11 cellular contexts compared by ENCODE assay signal in the genomic region with DNA sequence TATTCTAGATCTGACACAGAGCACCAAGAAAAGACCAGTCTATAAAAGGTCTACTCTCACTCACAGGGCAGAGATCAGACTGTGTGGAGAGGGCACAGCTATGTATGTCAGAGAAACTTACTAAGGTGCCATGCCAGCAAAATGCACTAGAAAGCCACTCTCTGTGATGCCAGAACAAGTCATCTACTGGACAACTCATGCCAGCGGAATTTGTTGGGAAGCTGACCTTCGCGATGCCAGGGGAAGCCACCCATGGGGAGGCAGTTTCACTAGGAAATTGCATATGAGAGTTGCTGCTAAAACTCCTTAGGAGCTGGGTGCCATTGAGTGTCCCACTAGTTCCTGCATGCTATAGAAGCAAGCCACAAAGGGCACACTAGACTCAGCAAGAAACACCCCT. TPM values are rescaled to one million over a fixed set of nuclear protein-coding genes. Genes with fewer than 3 reads are reported as not detected.
DNase-seq lines count a peak whose midpoint lies in the region; ATAC-seq, FAIRE-seq and TF ChIP-seq lines count a peak whose summit lies in the region.
"Had no signal": no experiment of that assay in that cellular context is flagged by ENCODE, and none has a peak within 500 bp of the region (broad histone marks: within the 10 kb centered on the region; RNA-seq: fewer than 3 reads in every experiment).

No MANE protein-coding gene starts in this region.

- H3K4me3 ChIP-seq in right lobe of liver = no peak overlapping the region
- H3K4me3 ChIP-seq in HepG2 (replicated peaks in 1 of 3; ENCODE audit: insufficient read depth in 1 of 3, low read depth in 2 of 3, low read length in 3 of 3) = no peak overlapping the region
- H3K4me3 ChIP-seq in ascending aorta = no peak overlapping the region
- no peak overlapping the region for H3K4me3 ChIP-seq in right atrium auricular region

- in situ Hi-C loops in HepG2 (cut with HindIII; ENCODE audit: extremely low pct_ligation_motif_present, low pct_unique_long_range_greater_than_20kb) (loop anchor here (10.0 kb wide), 1 partner anchor 203 kb away; no protein-coding TSS in a partner anchor), GM13977 (cut with MboI; ENCODE audit: low pct_unique_long_range_greater_than_20kb, low sequenced_read_pairs, unreplicated experiment) (no loop called here)

- H2AFZ ChIP-seq in HepG2 (ENCODE audit: low read length) = no peak overlapping the region

- H3K36me3 Mint-ChIP-seq in activated CD8-positive, alpha-beta T cell treated with anti-CD3 and anti-CD28 coated beads, Interleukin-2, amount 10 ng/mL, durations not matched to agents 7 days and 5 days (ENCODE audit: low read depth) = peaks cover 16% of the 10 kb centered on the region

- peaks cover 12% of the 10 kb centered on the region for H3K4me1 Mint-ChIP-seq in activated CD8-positive, alpha-beta T cell treated with anti-CD3 and anti-CD28 coated beads, Interleukin-2, amount 10 ng/mL, durations not matched to agents 7 days and 5 days (ENCODE audit: low read depth)

- CTCF ChIA-PET in HepG2 (lab: Yijun Ruan, JAX; ENCODE audit: low intra/inter-chr PET ratio, low total read pairs) = interaction anchor here (0.8 to 1.2 kb wide), 2 partner anchors 203 to 267 kb away, joined by 3 to 4 read pairs; no protein-coding TSS in a partner anchor
- CTCF ChIA-PET in activated CD8-positive, alpha-beta T cell treated with anti-CD3 and anti-CD28 coated beads, Interleukin-2, amount 10 ng/mL, durations not matched to agents 7 days and 5 days (lab: Charles Lee) = interaction anchor here (0.6 to 1.2 kb wide), 3 partner anchors 88 to 309 kb away, joined by 3 read pairs; no protein-coding TSS in a partner anchor

- 80% methylated on average over 1 of the region's 3 CpGs for WGBS in right lobe of liver (ENCODE audit: insufficient coverage, low coverage, low lambda C conversion rate, missing lambda C conversion rate)
- WGBS in HepG2 (ENCODE audit: low lambda C conversion rate) = 100% methylated on average over 3 of the region's 3 CpGs

- no peaks in the 10 kb centered on the region for H3K79me2 ChIP-seq in HepG2 (ENCODE audit: insufficient read depth, low read length)

- intact Hi-C loops in right lobe of liver (cut with DNase I) = no loop called here
- intact Hi-C loops in HepG2 (cut with micrococcal nuclease; ENCODE audit: unreplicated experiment) = loop anchor here (5.0 kb wide), 1 partner anchor 205 kb away; no protein-coding TSS in a partner anchor
- intact Hi-C loops in ascending aorta (cut with DNase I) = no loop called here

- TF ChIP-seq EP300 in HepG2 (IDR thresholded peaks at IDR 0.05; ENCODE audit: low read depth in 2 of 2, low read length in 2 of 2) (no peak), HepG2 (CRISPR knock-in tag; IDR thresholded peaks at IDR 0.05; ENCODE audit: borderline replicate concordance) (no peak)

- ATAC-seq in right lobe of liver (peak; percentile 26 to 72 (median 30)), HepG2 (no peak)
- no peak for ATAC-seq in activated CD8-positive, alpha-beta T cell treated with anti-CD3 and anti-CD28 coated beads, Interleukin-2, amount 10 ng/mL, durations not matched to agents 7 days and 5 days
- ATAC-seq: activated naive CD8-positive, alpha-beta T cell treated with anti-CD3 and anti-CD28 coated beads, Interleukin-2, amount 50 U/mL, for 24 hours had no signal

- H3K4me3 Mint-ChIP-seq in activated CD8-positive, alpha-beta T cell treated with anti-CD3 and anti-CD28 coated beads, Interleukin-2, amount 10 ng/mL, durations not matched to agents 7 days and 5 days = no peak overlapping the region
- H3K4me3 Mint-ChIP-seq: activated CD4-positive, alpha-beta memory T cell treated with anti-CD3 and anti-CD28 coated beads, Interleukin-2, amount 10 ng/mL, durations not matched to agents 7 days and 5 days; activated naive CD8-positive, alpha-beta T cell treated with anti-CD3 and anti-CD28 coated beads, Interleukin-2, amount 50 U/mL, for 24 hours had no signal

- no peak for TF ChIP-seq RAD21 in HepG2 (CRISPR knock-in tag; IDR thresholded peaks at IDR 0.05)

- H3K4me2 ChIP-seq in HepG2 (ENCODE audit: low read depth, low read length) = no peak overlapping the region

- H3K9me3 Mint-ChIP-seq in activated CD8-positive, alpha-beta T cell treated with anti-CD3 and anti-CD28 coated beads, Interleukin-2, amount 10 ng/mL, durations not matched to agents 7 days and 5 days (ENCODE audit: insufficient read depth) = no peaks in the 10 kb centered on the region

- TF ChIP-seq CTCF in right lobe of liver (IDR thresholded peaks at IDR 0.05) = no peak
- TF ChIP-seq CTCF in HepG2 (CRISPR knock-in tag; IDR thresholded peaks at IDR 0.05) = no peak
- no peak for TF ChIP-seq CTCF in ascending aorta (IDR thresholded peaks at IDR 0.05)
- TF ChIP-seq CTCF in right atrium auricular region (IDR thresholded peaks at IDR 0.05) = no peak
- no peak for TF ChIP-seq CTCF in GM13977 (IDR thresholded peaks at IDR 0.05; ENCODE audit: extremely low read depth, insufficient read depth, missing control alignments)

- DNase-seq in right lobe of liver (no peak), HepG2 (ENCODE audit: low spot score) (no peak), ascending aorta (ENCODE audit: low spot score in 2 of 2) (peak in 1 of 2 donors; percentile 74), right atrium auricular region (ENCODE audit: low spot score) (no peak), NCI-H510A treated with DMSO at 0.1 percent for 48 hours (lab: John Stamatoyannopoulos, UW) (no peak), GM13977 (ENCODE audit: low spot score) (no peak), NCI-H82 (lab: John Stamatoyannopoulos, UW) (no peak)
- DNase-seq in activated CD8-positive, alpha-beta T cell treated with anti-CD3 and anti-CD28 coated beads, Interleukin-2, amount 10 ng/mL, durations not matched to agents 7 days and 5 days = no peak
- DNase-seq: activated CD4-positive, alpha-beta memory T cell treated with anti-CD3 and anti-CD28 coated beads, Interleukin-2, amount 10 ng/mL, durations not matched to agents 7 days and 5 days; activated naive CD8-positive, alpha-beta T cell treated with anti-CD3 and anti-CD28 coated beads, Interleukin-2, amount 50 U/mL, for 24 hours; NCI-H2081 treated with DMSO at 0.1 percent for 48 hours had no signal

- no TSS peak for BruUV-seq in HepG2 (replicated peaks; lab: Mats Ljungman, UMichigan)

- TF ChIP-seq POLR2A in right lobe of liver (IDR thresholded peaks at IDR 0.05) = no peak
- no peak for TF ChIP-seq POLR2A in HepG2 (IDR thresholded peaks at IDR 0.05; ENCODE audit: insufficient read depth in 1 of 2, low read depth in 2 of 2, low read length in 2 of 2)

- POLR2A ChIA-PET in HepG2 (lab: Yijun Ruan, JAX) = no interaction called here
- POLR2A ChIA-PET in activated CD8-positive, alpha-beta T cell treated with anti-CD3 and anti-CD28 coated beads, Interleukin-2, amount 10 ng/mL, durations not matched to agents 7 days and 5 days (lab: Charles Lee) = interaction anchor here (0.9 kb wide), 1 partner anchor 58 kb away, joined by 3 read pairs; a partner anchor contains a TSS

- no peak for FAIRE-seq in HepG2 (lab: Jason Lieb, UNC)

- no peaks in the 10 kb centered on the region for H3K4me1 ChIP-seq in right lobe of liver
- H3K4me1 ChIP-seq in HepG2 (ENCODE audit: insufficient read depth, low read length) = peaks cover 10% of the 10 kb centered on the region
- H3K4me1 ChIP-seq in ascending aorta = peaks cover 0 to 3% of the 10 kb centered on the region in 2 donors
- H3K4me1 ChIP-seq in right atrium auricular region = no peaks in the 10 kb centered on the region

- no peaks in the 10 kb centered on the region; the same call in 1 of the 2 replicates for H4K20me1 ChIP-seq in HepG2 (ENCODE audit: insufficient read depth, low read length)

- H3K27me3 Mint-ChIP-seq in activated CD8-positive, alpha-beta T cell treated with anti-CD3 and anti-CD28 coated beads, Interleukin-2, amount 10 ng/mL, durations not matched to agents 7 days and 5 days (ENCODE audit: low read depth) = no peaks in the 10 kb centered on the region
- H3K27me3 Mint-ChIP-seq: activated CD4-positive, alpha-beta memory T cell treated with anti-CD3 and anti-CD28 coated beads, Interleukin-2, amount 10 ng/mL, durations not matched to agents 7 days and 5 days; activated naive CD8-positive, alpha-beta T cell treated with anti-CD3 and anti-CD28 coated beads, Interleukin-2, amount 50 U/mL, for 24 hours had no signal

- H3K36me3 ChIP-seq in right lobe of liver (peaks cover 0 to 7% (median 0%) of the 10 kb centered on the region in 4 donors), HepG2 (replicated peaks in 1 of 2; ENCODE audit: control insufficient read depth in 1 of 2, insufficient read depth in 2 of 2, low read length in 2 of 2) (peaks cover 1 to 20% of the 10 kb centered on the region in 2 experiments; a peak in 4 of 5 replicates), ascending aorta (peaks cover 3 to 13% of the 10 kb centered on the region in 2 donors), right atrium auricular region (peaks cover 4% of the 10 kb centered on the region)

- H3K27me3 ChIP-seq in right lobe of liver = no peaks in the 10 kb centered on the region
- no peaks in the 10 kb centered on the region for H3K27me3 ChIP-seq in HepG2 (ENCODE audit: control insufficient read depth in 1 of 2, insufficient read depth in 2 of 2, low read length in 2 of 2)
- no peaks in the 10 kb centered on the region for H3K27me3 ChIP-seq in ascending aorta
- no peaks in the 10 kb centered on the region for H3K27me3 ChIP-seq in right atrium auricular region

- no peaks in the 10 kb centered on the region for H3K9me3 ChIP-seq in right lobe of liver
- no peaks in the 10 kb centered on the region for H3K9me3 ChIP-seq in HepG2 (ENCODE audit: low read length)
- H3K9me3 ChIP-seq in ascending aorta = no peaks in the 10 kb centered on the region
- no peaks in the 10 kb centered on the region for H3K9me3 ChIP-seq in right atrium auricular region

- H3K27ac ChIP-seq in right lobe of liver (no peak overlapping the region), HepG2 (ENCODE audit: extremely low read length, insufficient read depth, low read length) (no peak overlapping the region), ascending aorta (peak overlapping the region; percentile 41 to 48), right atrium auricular region (peak overlapping the region; percentile 35 to 87)

- H3K27ac Mint-ChIP-seq in activated CD8-positive, alpha-beta T cell treated with anti-CD3 and anti-CD28 coated beads, Interleukin-2, amount 10 ng/mL, durations not matched to agents 7 days and 5 days = no peak overlapping the region
- H3K27ac Mint-ChIP-seq: activated CD4-positive, alpha-beta memory T cell treated with anti-CD3 and anti-CD28 coated beads, Interleukin-2, amount 10 ng/mL, durations not matched to agents 7 days and 5 days; activated naive CD8-positive, alpha-beta T cell treated with anti-CD3 and anti-CD28 coated beads, Interleukin-2, amount 50 U/mL, for 24 hours had no signal

- no peak overlapping the region for H3K9ac ChIP-seq in HepG2 (ENCODE audit: insufficient read depth, low read depth, low read length)

RNA-seq across cellular contexts. Expression of a gene that starts 58.5 kb away (rescaled TPM):
- total RNA-seq in right lobe of liver (10 to 100 TPM; 25.3 to 55.3 (median 38.2) TPM), HepG2 (2016; rRNA removed; fragmentation: Illumina TruSeq; extraction: Trizol) (56.1 and 70.3 TPM in 2 replicates), ascending aorta (18.9 TPM), right atrium auricular region (10 to 100 TPM; 30.9 to 36.0 TPM)
- 11.5 and 13.8 TPM in 2 replicates for total RNA-seq in HepG2 (2016; cell fraction: cytosol; rRNA removed; fragmentation: Illumina TruSeq; extraction: Trizol; ENCODE audit: low read depth)
- 53.2 and 64.7 TPM in 2 replicates for total RNA-seq in HepG2 (2016; cell fraction: insoluble cytoplasmic fraction; rRNA removed; fragmentation: Illumina TruSeq; extraction: Trizol)
- total RNA-seq in HepG2 (2016; cell fraction: membrane; rRNA removed; fragmentation: Illumina TruSeq; extraction: Trizol) = 24.0 and 26.1 TPM in 2 replicates
- 34.2 and 41.8 TPM in 2 replicates for total RNA-seq in HepG2 (2016; cell fraction: nucleus; rRNA removed; fragmentation: Illumina TruSeq; extraction: Trizol)
- polyA plus RNA-seq in HepG2 (2011; rRNA removed) = 32.5 and 35.2 TPM in 2 replicates
- 28.3 and 35.6 TPM in 2 replicates for polyA plus RNA-seq in HepG2 (2011; cell fraction: cytosol; rRNA removed)
- polyA plus RNA-seq in HepG2 (2011; cell fraction: nucleus; rRNA removed) = 15.9 and 21.5 TPM in 2 replicates
- polyA plus RNA-seq in HepG2 (2012) = 41.4 and 61.9 TPM in 2 replicates
- polyA plus RNA-seq in HepG2 (2016; cell fraction: cytosol; fragmentation: Illumina TruSeq; extraction: Trizol; ENCODE audit: low read depth) = 9.9 and 13.3 TPM in 2 replicates
- 65.0 and 70.1 TPM in 2 replicates for polyA plus RNA-seq in HepG2 (2016; cell fraction: insoluble cytoplasmic fraction; fragmentation: Illumina TruSeq; extraction: Trizol; ENCODE audit: low read depth)
- polyA plus RNA-seq in HepG2 (2016; cell fraction: membrane; fragmentation: Illumina TruSeq; extraction: Trizol; ENCODE audit: low read depth) = 24.5 and 25.1 TPM in 2 replicates
- polyA plus RNA-seq in HepG2 (2016; cell fraction: nucleus; fragmentation: Illumina TruSeq; extraction: Trizol; ENCODE audit: insufficient read depth, low read depth) = 32.3 and 34.1 TPM in 2 replicates
- polyA minus RNA-seq in HepG2 (2011; rRNA and poly(A)+ RNA removed; ENCODE audit: low replicate concordance) = 43.1 and 46.3 TPM in 2 replicates
- 17.9 and 20.9 TPM in 2 replicates for polyA minus RNA-seq in HepG2 (2011; cell fraction: cytosol; rRNA and poly(A)+ RNA removed)
- 39.0 and 39.1 TPM in 2 replicates for polyA minus RNA-seq in HepG2 (2011; cell fraction: nucleus; rRNA and poly(A)+ RNA removed)
- total RNA-seq in activated CD8-positive, alpha-beta T cell treated with anti-CD3 and anti-CD28 coated beads, Interleukin-2, amount 10 ng/mL, durations not matched to agents 7 days and 5 days = 10 to 100 TPM; 23.4 to 26.9 TPM

Comparison
In these comparisons a context has a peak if more than half of its experiments do, and no peak if none do; other contexts are left out.
1. ATAC-seq: peak in right lobe of liver (4 of 4); none in HepG2 (single experiment) and activated CD8-positive, alpha-beta T cell treated with anti-CD3 and anti-CD28 coated beads, Interleukin-2, amount 10 ng/mL, durations not matched to agents 7 days and 5 days (single experiment).
2. H3K27ac ChIP-seq: peak in ascending aorta (2 of 2) and right atrium auricular region (2 of 2); none in right lobe of liver (0 of 3) and HepG2 (single experiment).